Comparison of ENCODE assay signal across 11 cellular contexts in the genomic region with DNA sequence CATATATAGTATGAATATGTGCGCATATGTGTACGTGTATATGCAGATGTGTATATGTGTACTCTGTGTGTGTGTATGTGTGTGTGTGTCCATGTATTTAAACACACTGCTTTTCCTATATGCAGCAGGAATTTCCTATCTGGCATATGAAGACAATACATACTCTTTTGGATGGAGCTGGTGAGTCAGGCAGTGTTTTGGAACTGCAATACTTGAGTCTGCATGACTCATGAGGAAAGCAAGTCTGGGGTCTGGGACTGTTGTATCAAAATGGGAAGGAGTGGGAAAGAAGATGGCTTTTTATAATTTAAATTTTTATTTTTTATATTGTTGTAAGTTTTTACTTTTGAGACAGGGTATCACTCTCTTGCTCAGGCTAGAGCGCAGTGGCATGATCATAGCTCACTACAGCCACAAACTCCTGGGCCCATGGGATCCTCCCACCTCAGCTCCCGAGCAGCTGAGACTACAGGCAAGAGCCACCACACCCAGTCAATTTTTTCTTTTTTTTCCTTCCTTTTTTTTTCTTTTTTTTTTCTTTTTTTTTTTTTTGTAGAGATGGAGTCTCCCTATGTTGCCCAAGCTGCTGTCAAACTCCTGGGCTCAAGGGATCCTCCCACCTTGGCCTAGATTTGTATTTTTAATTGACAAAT.
DNase-seq lines count a peak whose midpoint lies in the region; ATAC-seq, FAIRE-seq and TF ChIP-seq lines count a peak whose summit lies in the region.
"Had no signal": no experiment of that assay in that cellular context is flagged by ENCODE, and none has a peak within 500 bp of the region (broad histone marks: within the 10 kb centered on the region; RNA-seq: fewer than 3 reads in every experiment).

No MANE protein-coding gene starts in this region.

- peaks cover 91 to 98% of the 10 kb centered on the region in 2 experiments for H3K4me1 ChIP-seq in neutrophil (ENCODE audit: control insufficient read depth in 1 of 2, insufficient read depth in 1 of 2, low read depth in 1 of 2, low read length in 1 of 2)

- no peak for TF ChIP-seq POLR2A in GM12891 (IDR thresholded peaks at IDR 0.05; ENCODE audit: low read depth, low read length)

- H3K36me3 ChIP-seq in neutrophil, result no peaks in the 10 kb centered on the region
- H3K36me3 ChIP-seq: ascending aorta, tibial artery had no signal

- H3K9me3 ChIP-seq in neutrophil, result no peaks in the 10 kb centered on the region
- H3K9me3 ChIP-seq: ascending aorta, tibial artery had no signal

- DNase-seq in GM12891 (ENCODE audit: insufficient read length, low spot score) (no peak), NCI-H446 treated with DMSO at 0.1 percent for 48 hours (lab: John Stamatoyannopoulos, UW) (peak; percentile 27), cardiac fibroblast (ENCODE audit: low read depth in 2 of 2) (peak; percentile 83 to 93), NCI-H2227 (lab: John Stamatoyannopoulos, UW; ENCODE audit: unreplicated experiment) (no peak), NCI-H1048 (lab: John Stamatoyannopoulos, UW) (no peak), activated gamma-delta T cell (lab: John Stamatoyannopoulos, UW) (no peak), left colon (no peak)
- DNase-seq: Karpas-422, tibial artery had no signal

- H3K27me3 ChIP-seq in neutrophil, result no peaks in the 10 kb centered on the region
- H3K27me3 ChIP-seq: ascending aorta, tibial artery had no signal

- H3K4me3 ChIP-seq in cardiac fibroblast (replicated peaks in 1 of 2; ENCODE audit: low read depth in 2 of 2, low read length in 2 of 2), result no peak overlapping the region
- peak overlapping the region in 1 of 2 experiments; percentile 9 for H3K4me3 ChIP-seq in neutrophil (ENCODE audit: low read depth in 1 of 2, low read length in 1 of 2)
- H3K4me3 ChIP-seq: ascending aorta, tibial artery had no signal

- peak; percentile 72 for FAIRE-seq in GM12891 (lab: Jason Lieb, UNC)

- intact Hi-C loops in left colon (cut with DNase I, micrococcal nuclease), result no loop called here

- H3K27ac ChIP-seq in neutrophil, result peak overlapping the region; percentile 77
- H3K27ac ChIP-seq: ascending aorta, tibial artery had no signal

- ATAC-seq in left colon, result no peak

- TF ChIP-seq CTCF in cardiac fibroblast (IDR thresholded peaks at IDR 0.05; ENCODE audit: low read depth, low read length) (no peak), neutrophil (IDR thresholded peaks at IDR 0.05) (no peak)

TF ChIP-seq in GM12891, 5 proteins besides CTCF, POLR2A, EP300 and RAD21:
- no peak for TF ChIP-seq PAX5 (IDR thresholded peaks at IDR 0.05; ENCODE audit: insufficient read depth, low read length, severe bottlenecking)
- TF ChIP-seq POU2F2 (IDR thresholded peaks at IDR 0.05; ENCODE audit: low read depth, low read length), result no peak
- no peak for TF ChIP-seq TAF1 (IDR thresholded peaks at IDR 0.05; ENCODE audit: low read depth, low read length)
- TF ChIP-seq POLR2AphosphoS5 (IDR thresholded peaks at IDR 0.05; ENCODE audit: low read depth, low read length), result no peak
- TF ChIP-seq SPI1 (IDR thresholded peaks at IDR 0.05; ENCODE audit: low read depth, low read length), result no peak

Comparison
In these comparisons a context has a peak if more than half of its experiments do, and no peak if none do; other contexts are left out.
1. DNase-seq: peak in NCI-H446 treated with DMSO at 0.1 percent for 48 hours (single experiment) and cardiac fibroblast (2 of 2); none in GM12891 (single experiment), NCI-H2227 (single experiment), NCI-H1048 (single experiment), activated gamma-delta T cell (single experiment) and left colon (0 of 2).